12 cellular contexts compared by ENCODE assay signal in genomic region chr2:37375721-37376399, GRCh38. TPM values are rescaled to one million over a fixed set of nuclear protein-coding genes. Genes with fewer than 3 reads are reported as not detected.
DNase-seq lines count a peak whose midpoint lies in the region; ATAC-seq, FAIRE-seq and TF ChIP-seq lines count a peak whose summit lies in the region.
"Had no signal": no experiment of that assay in that cellular context is flagged by ENCODE, and none has a peak within 500 bp of the region (broad histone marks: within the 10 kb centered on the region; RNA-seq: fewer than 3 reads in every experiment).

No MANE protein-coding gene starts in this region.

- H3K4me1 ChIP-seq in GM23338 (ENCODE audit: insufficient read depth): no peaks in the 10 kb centered on the region
- H3K4me1 ChIP-seq in MM.1S (ENCODE audit: low read length): peaks cover 79% of the 10 kb centered on the region
- peaks cover 13 to 17% of the 10 kb centered on the region in 2 donors for H3K4me1 ChIP-seq in naive thymus-derived CD4-positive, alpha-beta T cell (ENCODE audit: control insufficient read depth in 2 of 2, insufficient read depth in 2 of 2, low read length in 2 of 2)
- no peaks in the 10 kb centered on the region for H3K4me1 ChIP-seq in kidney (ENCODE audit: control insufficient read depth in 1 of 2, insufficient read depth in 1 of 2, low read depth in 1 of 2, low read length in 2 of 2)

- H3F3A ChIP-seq in GM23338 (replicated peaks; ENCODE audit: low read depth) (no peaks in the 10 kb centered on the region), MM.1S (ENCODE audit: insufficient read depth, low read length) (peaks cover 55% of the 10 kb centered on the region)

- intact Hi-C loops in naive thymus-derived CD4-positive, alpha-beta T cell (cut with micrococcal nuclease): loop anchor here (1.0 to 10.0 kb wide), 9 partner anchors 8 to 1749 kb away; partner anchors contain the start of genes CDC42EP3 (in 1 of the 2), CEBPZ (in 1 of the 2), CEBPZOS (in 1 of the 2) and NDUFAF7 (in 1 of the 2)
- intact Hi-C loops in kidney (cut with DNase I): no loop called here

- no peaks in the 10 kb centered on the region for H3K9me3 ChIP-seq in MM.1S (replicated peaks; ENCODE audit: insufficient read depth, low read length)
- H3K9me3 ChIP-seq in naive thymus-derived CD4-positive, alpha-beta T cell (ENCODE audit: control insufficient read depth in 2 of 3, low read length in 3 of 3): no peaks in the 10 kb centered on the region
- no peaks in the 10 kb centered on the region for H3K9me3 ChIP-seq in kidney (ENCODE audit: control insufficient read depth in 1 of 2, low read length in 2 of 2)
- H3K9me3 ChIP-seq: neutrophil, vagina had no signal

- H3K79me2 ChIP-seq in GM23338 (replicated peaks; ENCODE audit: insufficient read depth) (no peaks in the 10 kb centered on the region), MM.1S (ENCODE audit: low read length) (peaks cover 73% of the 10 kb centered on the region)

- CTCF ChIA-PET in naive thymus-derived CD4-positive, alpha-beta T cell (lab: Charles Lee): interaction anchor here (1.3 to 1.5 kb wide), 2 partner anchors 22 to 457 kb away, joined by 3 to 5 read pairs; no protein-coding TSS in a partner anchor

- H3K27ac Mint-ChIP-seq in GM23338 (no peak overlapping the region), chondrocyte (ENCODE audit: unreplicated experiment) (no peak overlapping the region)
- peak overlapping the region in 2 of 9 donors; percentile 16 to 30 for H3K27ac Mint-ChIP-seq in naive thymus-derived CD4-positive, alpha-beta T cell

- DNase-seq in GM23338 (ENCODE audit: low spot score) (no peak), MM.1S (no peak), chondrocyte (ENCODE audit: low spot score) (no peak), SIG-M5 (lab: John Stamatoyannopoulos, UW) (no peak), kidney (no peak)
- DNase-seq in naive thymus-derived CD4-positive, alpha-beta T cell: peak in 1 of 9 donors; percentile 10
- DNase-seq in central memory CD4-positive, alpha-beta T cell: no peak
- DNase-seq: cortex of kidney had no signal

- H3K4me3 Mint-ChIP-seq in GM23338: no peak overlapping the region
- H3K4me3 Mint-ChIP-seq in naive thymus-derived CD4-positive, alpha-beta T cell: peak overlapping the region in 9 of 10 donors; percentile 33 to 80 (median 63)
- H3K4me3 Mint-ChIP-seq in chondrocyte (ENCODE audit: unreplicated experiment): no peak overlapping the region

- H3K27me3 ChIP-seq in GM23338 (ENCODE audit: insufficient read depth) (no peaks in the 10 kb centered on the region), MM.1S (replicated peaks; ENCODE audit: insufficient read depth, low read length) (no peaks in the 10 kb centered on the region)
- H3K27me3 ChIP-seq in naive thymus-derived CD4-positive, alpha-beta T cell (ENCODE audit: control insufficient read depth in 2 of 2, insufficient read depth in 2 of 2, low read length in 2 of 2): peaks cover 0 to 6% of the 10 kb centered on the region in 2 donors
- H3K27me3 ChIP-seq: neutrophil, vagina had no signal

- H3K9ac ChIP-seq in MM.1S (ENCODE audit: low read length) (peak overlapping the region; percentile 98), kidney (ENCODE audit: low read length in 2 of 2) (no peak overlapping the region)

- H3K36me3 ChIP-seq in GM23338 (ENCODE audit: insufficient read depth) (no peaks in the 10 kb centered on the region), MM.1S (replicated peaks; ENCODE audit: insufficient read depth, low read length) (no peaks in the 10 kb centered on the region; the same call in 1 of the 2 replicates), kidney (ENCODE audit: control insufficient read depth in 1 of 2, insufficient read depth in 2 of 2, low read length in 2 of 2) (no peaks in the 10 kb centered on the region)
- H3K36me3 ChIP-seq in naive thymus-derived CD4-positive, alpha-beta T cell (ENCODE audit: control insufficient read depth in 2 of 3, insufficient read depth in 3 of 3, low read length in 3 of 3): no peaks in the 10 kb centered on the region
- H3K36me3 ChIP-seq: vagina had no signal

- peak overlapping the region; percentile 2; the same call in 1 of the 2 replicates for H2AFZ ChIP-seq in GM23338
- H2AFZ ChIP-seq in MM.1S (ENCODE audit: low read length): no peak overlapping the region

- H3K27ac ChIP-seq in GM23338 (ENCODE audit: low read depth): no peak overlapping the region
- peak overlapping the region; percentile 98 for H3K27ac ChIP-seq in MM.1S (ENCODE audit: low read length)
- H3K27ac ChIP-seq in naive thymus-derived CD4-positive, alpha-beta T cell (ENCODE audit: low read depth, low read length): no peak overlapping the region
- no peak overlapping the region for H3K27ac ChIP-seq in kidney (ENCODE audit: low read depth in 2 of 2, low read length in 2 of 2)
- H3K27ac ChIP-seq: neutrophil had no signal

- H3K4me3 ChIP-seq in GM23338: no peak overlapping the region
- peak overlapping the region; percentile 57 for H3K4me3 ChIP-seq in MM.1S (ENCODE audit: low read length)
- H3K4me3 ChIP-seq in naive thymus-derived CD4-positive, alpha-beta T cell (ENCODE audit: low read length): no peak overlapping the region
- H3K4me3 ChIP-seq in kidney (ENCODE audit: low read length in 2 of 2): no peak overlapping the region

- FAIRE-seq in kidney (lab: Jason Lieb, UNC): no peak
- FAIRE-seq: RCC 7860 had no signal

- H3K4me1 Mint-ChIP-seq in GM23338: 0 out of 3 replicates have a peak, but pooled peaks cover 2% of the 10 kb centered on the region
- H3K4me1 Mint-ChIP-seq in naive thymus-derived CD4-positive, alpha-beta T cell: peaks cover 11 to 30% (median 17%) of the 10 kb centered on the region in 7 donors
- H3K4me1 Mint-ChIP-seq in chondrocyte (ENCODE audit: low read depth): peaks cover 25% of the 10 kb centered on the region

- H3K9me3 Mint-ChIP-seq in GM23338: no peaks in the 10 kb centered on the region
- no peaks in the 10 kb centered on the region for H3K9me3 Mint-ChIP-seq in naive thymus-derived CD4-positive, alpha-beta T cell
- no peaks in the 10 kb centered on the region for H3K9me3 Mint-ChIP-seq in chondrocyte (ENCODE audit: low read depth)

- TF ChIP-seq CTCF in GM23338 (conservative IDR thresholded peaks at IDR 0.05; ENCODE audit: low read depth in 2 of 2) (no peak), MM.1S (IDR thresholded peaks at IDR 0.05; ENCODE audit: low read length) (no peak), chondrocyte (IDR thresholded peaks at IDR 0.05) (no peak), kidney (IDR thresholded peaks at IDR 0.05; ENCODE audit: borderline replicate concordance, extremely low read depth, insufficient read depth) (no peak)

- ATAC-seq in GM18868 (IDR thresholded peaks at IDR 0.05; ENCODE audit: unreplicated experiment) (peak; percentile 17), GM23338 (no peak)
- peak; percentile 22 for ATAC-seq in naive thymus-derived CD4-positive, alpha-beta T cell

- POLR2A ChIA-PET in naive thymus-derived CD4-positive, alpha-beta T cell (lab: Charles Lee): interaction anchor here (0.5 to 0.7 kb wide), 2 partner anchors 32 to 58 kb away, joined by 3 read pairs; no protein-coding TSS in a partner anchor

- H4K20me1 ChIP-seq in GM23338 (replicated peaks; ENCODE audit: insufficient read depth) (no peaks in the 10 kb centered on the region), MM.1S (ENCODE audit: insufficient read depth, low read length) (no peaks in the 10 kb centered on the region)

- H3K27me3 Mint-ChIP-seq in GM23338 (ENCODE audit: insufficient read depth, low read depth, poor library complexity): no peaks in the 10 kb centered on the region
- peaks cover 25 to 66% (median 59%) of the 10 kb centered on the region in 5 donors for H3K27me3 Mint-ChIP-seq in naive thymus-derived CD4-positive, alpha-beta T cell
- H3K27me3 Mint-ChIP-seq in chondrocyte (ENCODE audit: low read depth): no peaks in the 10 kb centered on the region

- H3K36me3 Mint-ChIP-seq in GM23338 (ENCODE audit: low read depth) (no peaks in the 10 kb centered on the region), chondrocyte (ENCODE audit: low read depth) (no peaks in the 10 kb centered on the region)
- peaks cover 0 to 2% (median 0%) of the 10 kb centered on the region in 5 donors for H3K36me3 Mint-ChIP-seq in naive thymus-derived CD4-positive, alpha-beta T cell

- H3K9me2 ChIP-seq in GM23338 (ENCODE audit: insufficient read depth): peaks cover 16% of the 10 kb centered on the region
- H3K9me2 ChIP-seq in MM.1S (replicated peaks; ENCODE audit: insufficient read depth, low read length): no peaks in the 10 kb centered on the region

- H3K4me2 ChIP-seq in GM23338 (no peak overlapping the region), MM.1S (ENCODE audit: low read depth, low read length) (peak overlapping the region; percentile 96)

TF ChIP-seq in GM23338, 12 proteins besides CTCF, POLR2A, EP300 and RAD21:
- no peak for TF ChIP-seq STAT1 (IDR thresholded peaks at IDR 0.05; ENCODE audit: unreplicated experiment)

RNA-seq across cellular contexts. Expression of gene QPCT, which starts 31.4 kb away (rescaled TPM):
- total RNA-seq in GM23338 (2014; rRNA removed; shearing (Covaris generic)): 13.2 and 16.5 TPM in 2 replicates
- polyA plus RNA-seq in GM23338 (2016; fragmentation: Nextera tagmentation; extraction: Ambion mirVana) (12.1 and 13.2 TPM in 2 replicates), kidney (ENCODE audit: insufficient read depth, low read depth, low replicate concordance) (10.4 TPM)
- total RNA-seq in naive thymus-derived CD4-positive, alpha-beta T cell: 10 to 100 TPM in 1 of 5 experiments, 1 to 10 TPM in 1, under 1 TPM in 3; 0.36 to 15.1 (median 0.86) TPM
- under 1 TPM; 0.39 to 0.56 TPM for polyA plus RNA-seq in naive thymus-derived CD4-positive, alpha-beta T cell
- total RNA-seq in chondrocyte (0.67 to 1.2 TPM in 2 of 3 replicates, not detected in the other), kidney (16.6 TPM)

RNA-seq across cellular contexts. Expression of gene PRKD3, which starts 51.2 kb away (rescaled TPM):
- 50.9 and 77.0 TPM in 2 replicates for total RNA-seq in GM23338 (2014; rRNA removed; shearing (Covaris generic))
- polyA plus RNA-seq in GM23338 (2016; fragmentation: Nextera tagmentation; extraction: Ambion mirVana) (58.9 and 59.7 TPM in 2 replicates), kidney (ENCODE audit: insufficient read depth, low read depth, low replicate concordance) (7.1 TPM)
- total RNA-seq in naive thymus-derived CD4-positive, alpha-beta T cell: 10 to 100 TPM; 12.8 to 47.3 (median 46.4) TPM
- 10 to 100 TPM; 31.5 to 37.4 TPM for polyA plus RNA-seq in naive thymus-derived CD4-positive, alpha-beta T cell
- total RNA-seq in chondrocyte (40.2 to 45.4 TPM (median 43.8 TPM) in 3 replicates), kidney (45.7 TPM)

Comparison
In these comparisons a context has a peak if more than half of its experiments do, and no peak if none do; other contexts are left out.
1. H3K4me3 Mint-ChIP-seq: peak in naive thymus-derived CD4-positive, alpha-beta T cell (9 of 10); none in GM23338 (single experiment) and chondrocyte (single experiment).